9 cellular contexts compared by ENCODE assay signal in genomic region chr1:2205191-2205952, GRCh38. TPM values are rescaled to one million over a fixed set of nuclear protein-coding genes. Genes with fewer than 3 reads are reported as not detected.
DNase-seq lines count a peak whose midpoint lies in the region; ATAC-seq and TF ChIP-seq lines count a peak whose summit lies in the region.
"Had no signal": no experiment of that assay in that cellular context is flagged by ENCODE, and none has a peak within 500 bp of the region (broad histone marks: within the 10 kb centered on the region; RNA-seq: fewer than 3 reads in every experiment).

No MANE protein-coding gene starts in this region.

- H3K27ac ChIP-seq in CD8-positive, alpha-beta T cell (ENCODE audit: low read depth, low read length), result peak overlapping the region; percentile 47
- H3K27ac ChIP-seq in HUES48 (ENCODE audit: low read depth, low read length) (no peak overlapping the region), SJSA1 (peak overlapping the region; percentile 56), parathyroid adenoma (peak overlapping the region; percentile 29), upper lobe of right lung (peak overlapping the region; percentile 85)
- H3K27ac ChIP-seq: epithelial cell of prostate had no signal

- no peaks in the 10 kb centered on the region for H3K9me3 Mint-ChIP-seq in CD8-positive, alpha-beta T cell
- H3K9me3 Mint-ChIP-seq in activated naive CD8-positive, alpha-beta T cell (ENCODE audit: low read depth), result no peaks in the 10 kb centered on the region

- no peaks in the 10 kb centered on the region for H3K9me3 ChIP-seq in CD8-positive, alpha-beta T cell (ENCODE audit: low read length)
- no peaks in the 10 kb centered on the region for H3K9me3 ChIP-seq in HUES48 (ENCODE audit: control insufficient read depth, insufficient read depth, low read length)
- no peaks in the 10 kb centered on the region for H3K9me3 ChIP-seq in SJSA1 (replicated peaks)
- no peaks in the 10 kb centered on the region for H3K9me3 ChIP-seq in parathyroid adenoma (ENCODE audit: control insufficient read depth, low read length)
- no peaks in the 10 kb centered on the region for H3K9me3 ChIP-seq in upper lobe of right lung

- POLR2A ChIA-PET in CD8-positive, alpha-beta T cell (lab: Charles Lee), result interaction anchor here (1.1 to 1.3 kb wide), 3 partner anchors 10 to 96 kb away, joined by 4 to 5 read pairs (median 4); partner anchors contain the start of gene SKI

- H3K36me3 Mint-ChIP-seq in CD8-positive, alpha-beta T cell, result no peaks in the 10 kb centered on the region
- no peaks in the 10 kb centered on the region for H3K36me3 Mint-ChIP-seq in activated naive CD8-positive, alpha-beta T cell

- H3K4me3 ChIP-seq in CD8-positive, alpha-beta T cell (ENCODE audit: low read depth, low read length), result peak overlapping the region; percentile 61
- peak overlapping the region; percentile 64 for H3K4me3 ChIP-seq in HUES48 (ENCODE audit: low read depth, low read length)
- peak overlapping the region; percentile 40 for H3K4me3 ChIP-seq in SJSA1
- peak overlapping the region; percentile 56 for H3K4me3 ChIP-seq in parathyroid adenoma (ENCODE audit: low read depth, low read length)
- peak overlapping the region; percentile 56 for H3K4me3 ChIP-seq in upper lobe of right lung

- H3K27me3 ChIP-seq in CD8-positive, alpha-beta T cell (ENCODE audit: insufficient read depth, low read length), result no peaks in the 10 kb centered on the region
- H3K27me3 ChIP-seq in HUES48 (ENCODE audit: control insufficient read depth, insufficient read depth, low read length) (peaks cover 7% of the 10 kb centered on the region; the same call in 1 of the 2 replicates), SJSA1 (replicated peaks) (no peaks in the 10 kb centered on the region), parathyroid adenoma (ENCODE audit: control insufficient read depth, insufficient read depth, low read length) (no peaks in the 10 kb centered on the region), upper lobe of right lung (no peaks in the 10 kb centered on the region)

- H3K4me1 Mint-ChIP-seq in CD8-positive, alpha-beta T cell (ENCODE audit: low read depth), result peaks cover 8% of the 10 kb centered on the region
- no peaks in the 10 kb centered on the region for H3K4me1 Mint-ChIP-seq in activated naive CD8-positive, alpha-beta T cell (ENCODE audit: low read depth)

- ATAC-seq in CD8-positive, alpha-beta T cell, result peak; percentile 93
- ATAC-seq in GM19467 (IDR thresholded peaks at IDR 0.05; ENCODE audit: unreplicated experiment), result peak; percentile 41
- ATAC-seq in Right ventricle myocardium superior (ENCODE audit: poor library complexity), result peak; percentile 81
- peak; percentile 90 for ATAC-seq in upper lobe of right lung

- H2AFZ ChIP-seq in parathyroid adenoma, result peak overlapping the region; percentile 68

- CTCF ChIA-PET in CD8-positive, alpha-beta T cell (lab: Charles Lee), result interaction anchor here (0.9 to 2.8 kb wide), 4 partner anchors 10 to 177 kb away, joined by 3 to 11 read pairs (median 4); partner anchors contain the start of gene FAAP20

- DNase-seq in CD8-positive, alpha-beta T cell, result peak; percentile 91 to 97 (median 94)
- DNase-seq in SJSA1 (ENCODE audit: low read depth in 1 of 2, low spot score in 2 of 2), result peak; percentile 68 to 98
- DNase-seq in Right ventricle myocardium superior, result peak; percentile 98
- peak; percentile 99 for DNase-seq in upper lobe of right lung

- H3K4me1 ChIP-seq in CD8-positive, alpha-beta T cell (ENCODE audit: insufficient read depth, low read length), result peaks cover 14% of the 10 kb centered on the region
- H3K4me1 ChIP-seq in HUES48 (ENCODE audit: control insufficient read depth, insufficient read depth, low read length) (peaks cover 6% of the 10 kb centered on the region; the same call in 1 of the 2 replicates), SJSA1 (replicated peaks) (peaks cover 32% of the 10 kb centered on the region), parathyroid adenoma (no peaks in the 10 kb centered on the region), upper lobe of right lung (peaks cover 52% of the 10 kb centered on the region)

- no peaks in the 10 kb centered on the region for H3K79me2 ChIP-seq in parathyroid adenoma

- no peak overlapping the region for H3K27ac Mint-ChIP-seq in CD8-positive, alpha-beta T cell
- H3K27ac Mint-ChIP-seq in activated naive CD8-positive, alpha-beta T cell, result no peak overlapping the region

- TF ChIP-seq CTCF in CD8-positive, alpha-beta T cell (IDR thresholded peaks at IDR 0.05), result no peak
- TF ChIP-seq CTCF in parathyroid adenoma (IDR thresholded peaks at IDR 0.05) (no peak), upper lobe of right lung (IDR thresholded peaks at IDR 0.05) (no peak)

- peak overlapping the region; percentile 74 for H3K4me2 ChIP-seq in parathyroid adenoma (ENCODE audit: low read length)

- no peak overlapping the region for H3K9ac ChIP-seq in HUES48 (ENCODE audit: low read depth, low read length)
- no peak overlapping the region for H3K9ac ChIP-seq in parathyroid adenoma

- intact Hi-C loops in CD8-positive, alpha-beta T cell (cut with DNase I, micrococcal nuclease), result loop anchor here (1.0 to 5.0 kb wide), 11 partner anchors 16 to 381 kb away; partner anchors contain the start of genes PRXL2B (in 2 of the 2), CALML6 (in 1 of the 2), PANK4 (in 1 of the 2) and TMEM52 (in 1 of the 2)
- intact Hi-C loops in Right ventricle myocardium superior (cut with DNase I) (loop anchor here (2.0 kb wide), 1 partner anchor 109 kb away; no protein-coding TSS in a partner anchor), upper lobe of right lung (cut with DNase I) (no loop called here)

- no peaks in the 10 kb centered on the region for H3K36me3 ChIP-seq in CD8-positive, alpha-beta T cell (ENCODE audit: insufficient read depth, low read length)
- no peaks in the 10 kb centered on the region for H3K36me3 ChIP-seq in HUES48 (ENCODE audit: control insufficient read depth, insufficient read depth, low read length)
- H3K36me3 ChIP-seq in SJSA1, result no peaks in the 10 kb centered on the region
- no peaks in the 10 kb centered on the region for H3K36me3 ChIP-seq in parathyroid adenoma (ENCODE audit: control insufficient read depth, insufficient read depth, low read length)
- no peaks in the 10 kb centered on the region for H3K36me3 ChIP-seq in upper lobe of right lung

- peak overlapping the region; percentile 69 for H3K4me3 Mint-ChIP-seq in CD8-positive, alpha-beta T cell
- H3K4me3 Mint-ChIP-seq in activated naive CD8-positive, alpha-beta T cell, result peak overlapping the region; percentile 47

- H3K27me3 Mint-ChIP-seq in CD8-positive, alpha-beta T cell (ENCODE audit: low read depth), result no peaks in the 10 kb centered on the region
- no peaks in the 10 kb centered on the region for H3K27me3 Mint-ChIP-seq in activated naive CD8-positive, alpha-beta T cell

RNA-seq across cellular contexts. Expression of gene FAAP20, which starts 10.8 kb away (rescaled TPM):
- 10 to 100 TPM; 53.6 to 61.1 TPM for total RNA-seq in CD8-positive, alpha-beta T cell
- total RNA-seq in SJSA1 (2014; rRNA removed; shearing (Covaris generic)), result 39.2 and 48.6 TPM in 2 replicates
- total RNA-seq in Right ventricle myocardium superior (38.7 TPM), upper lobe of right lung (55.3 TPM)

RNA-seq across cellular contexts. Expression of gene SKI, which starts 22.7 kb away (rescaled TPM):
- total RNA-seq in CD8-positive, alpha-beta T cell, result 100 to 1,000 TPM; 361 to 383 TPM
- total RNA-seq in SJSA1 (2014; rRNA removed; shearing (Covaris generic)), result 9.6 and 24.3 TPM in 2 replicates
- total RNA-seq in Right ventricle myocardium superior, result 35.1 TPM
- total RNA-seq in upper lobe of right lung, result 89.6 TPM

Comparison
In these comparisons a context has a peak if more than half of its experiments do, and no peak if none do; other contexts are left out.
1. ATAC-seq: peak in every context shown above with its lines; median percentile 93 in CD8-positive, alpha-beta T cell; 90 in upper lobe of right lung; 81 in Right ventricle myocardium superior; 41 in GM19467.